In the genomic region with DNA sequence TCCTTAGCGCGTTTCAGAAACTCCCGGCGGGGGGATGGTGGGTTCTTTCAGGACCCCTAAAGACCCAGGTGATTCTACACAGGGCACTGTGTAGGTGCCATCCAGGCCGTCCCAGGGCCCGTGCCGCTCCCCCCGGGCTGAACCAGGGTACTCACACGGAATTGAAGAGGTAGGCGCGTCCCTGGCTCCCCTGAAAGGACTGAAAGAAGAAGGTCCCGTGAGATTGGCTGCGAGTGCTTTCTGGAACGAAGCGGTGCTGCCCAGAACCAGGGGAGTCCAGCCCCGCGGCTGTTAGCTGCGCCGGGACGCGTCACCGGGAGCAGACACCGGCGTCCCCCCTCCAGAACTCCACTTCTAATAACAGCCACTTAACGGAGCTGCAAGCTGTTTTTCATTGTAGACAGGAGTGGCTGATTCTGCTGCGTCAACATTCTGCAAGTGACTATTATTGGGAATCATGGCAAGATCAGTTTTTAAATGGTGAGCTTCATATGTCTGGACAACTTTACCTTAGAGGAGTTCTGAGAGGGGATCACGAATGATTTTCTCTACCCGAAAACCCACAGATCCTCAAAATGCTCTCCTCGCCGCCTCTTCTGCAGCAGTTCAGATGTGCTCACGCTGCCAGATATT, we compare ENCODE assay signal across 1 cellular context.
A peak's percentile ranks its signal among the peaks of the same experiment; 100 is the strongest.
TF ChIP-seq lines count a peak whose summit lies in the region.

No MANE protein-coding gene starts in this region.

TF ChIP-seq in K562, 482 proteins besides CTCF, POLR2A, EP300 and RAD21:
- TF ChIP-seq VEZF1 (CRISPR knock-in tag; IDR thresholded peaks at IDR 0.05) (no peak), MAFF (IDR thresholded peaks at IDR 0.05; ENCODE audit: low read length) (peak; percentile 84), MAFK (IDR thresholded peaks at IDR 0.05; ENCODE audit: low read length) (peak; percentile 82)
